32 cellular contexts compared by ENCODE assay signal in the genomic region with DNA sequence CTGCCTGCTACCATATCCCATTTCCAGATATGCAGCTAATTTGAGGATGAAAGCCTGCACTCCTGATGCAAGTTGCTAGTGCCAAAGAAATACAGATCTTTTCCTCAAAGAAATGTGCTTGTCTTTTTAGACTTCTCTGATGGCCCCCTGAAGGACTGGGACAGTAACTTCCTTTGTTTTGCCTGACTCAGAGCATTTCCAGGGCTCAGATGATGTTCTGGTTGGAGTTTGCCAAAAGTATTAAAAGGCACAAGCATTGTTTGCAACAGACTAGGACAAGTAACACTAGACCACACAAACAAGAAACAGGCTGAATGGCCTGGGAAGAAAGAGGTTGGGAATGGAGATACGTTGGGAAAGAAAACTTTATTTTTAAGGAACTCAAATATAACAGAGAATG.
"Had no signal": no experiment of that assay in that cellular context is flagged by ENCODE, and none has a peak within 500 bp of the region (broad histone marks: within the 10 kb centered on the region; RNA-seq: fewer than 3 reads in every experiment).

No MANE protein-coding gene starts in this region.

- H3K4me3 ChIP-seq: ascending aorta, coronary artery, dorsolateral prefrontal cortex, heart left ventricle, left lung, lower lobe of right lung, mucosa of descending colon, right atrium auricular region, suprapubic skin, tibial artery, upper lobe of right lung had no signal

- H3K9me3 ChIP-seq: left lung, lower lobe of right lung, mucosa of descending colon, suprapubic skin, tibial artery, upper lobe of right lung had no signal

- H3K27me3 ChIP-seq: ascending aorta, brain microvascular endothelial cell, left lung, suprapubic skin, tibial artery, upper lobe of right lung had no signal

- H3K4me1 Mint-ChIP-seq: activated CD4-positive, alpha-beta memory T cell treated with anti-CD3 and anti-CD28 coated beads, Interleukin-2, amount 10 ng/mL, durations not matched to agents 7 days and 5 days; activated CD4-positive, alpha-beta T cell treated with anti-CD3 and anti-CD28 coated beads, Interleukin-2, amount 10 ng/mL, durations not matched to agents 24 days and 14 days; activated naive CD4-positive, alpha-beta T cell treated with anti-CD3 and anti-CD28 coated beads, Interleukin-2, amount 10 ng/mL, durations not matched to agents 7 days and 5 days; activated naive CD8-positive, alpha-beta T cell treated with anti-CD3 and anti-CD28 coated beads, Interleukin-2, amount 10 ng/mL, durations not matched to agents 7 days and 5 days; nephron had no signal

- H3K9me3 Mint-ChIP-seq: activated CD4-positive, alpha-beta memory T cell treated with anti-CD3 and anti-CD28 coated beads, Interleukin-2, amount 10 ng/mL, durations not matched to agents 7 days and 5 days; activated CD4-positive, alpha-beta T cell treated with anti-CD3 and anti-CD28 coated beads, Interleukin-2, amount 10 ng/mL, durations not matched to agents 24 days and 14 days; activated naive CD4-positive, alpha-beta T cell treated with anti-CD3 and anti-CD28 coated beads, Interleukin-2, amount 10 ng/mL, durations not matched to agents 7 days and 5 days; activated naive CD8-positive, alpha-beta T cell treated with anti-CD3 and anti-CD28 coated beads, Interleukin-2, amount 10 ng/mL, durations not matched to agents 7 days and 5 days; activated T-cell treated with anti-CD3 and anti-CD28 coated beads, Interleukin-2, amount 50 U/mL, for 24 hours; nephron; T-helper 1 cell treated with Interleukin-12 subunit alpha and Interleukin-12 subunit beta and Interleukin-4 antibody, amounts not matched to agents 30 μg/mL and 1 μg/mL, for 36 hours had no signal

- H3K36me3 ChIP-seq: ascending aorta, brain microvascular endothelial cell, heart left ventricle, left lung, lower lobe of right lung, right atrium auricular region, suprapubic skin, tibial artery, upper lobe of right lung had no signal

- H3K27me3 Mint-ChIP-seq: activated CD4-positive, alpha-beta memory T cell treated with anti-CD3 and anti-CD28 coated beads, Interleukin-2, amount 10 ng/mL, durations not matched to agents 7 days and 5 days; activated CD4-positive, alpha-beta T cell treated with anti-CD3 and anti-CD28 coated beads, Interleukin-2, amount 10 ng/mL, durations not matched to agents 24 days and 14 days; activated naive CD4-positive, alpha-beta T cell treated with anti-CD3 and anti-CD28 coated beads, Interleukin-2, amount 10 ng/mL, durations not matched to agents 7 days and 5 days; activated naive CD8-positive, alpha-beta T cell treated with anti-CD3 and anti-CD28 coated beads, Interleukin-2, amount 10 ng/mL, durations not matched to agents 7 days and 5 days had no signal

- H3K4me3 Mint-ChIP-seq: activated CD4-positive, alpha-beta memory T cell treated with anti-CD3 and anti-CD28 coated beads, Interleukin-2, amount 10 ng/mL, durations not matched to agents 7 days and 5 days; activated CD4-positive, alpha-beta T cell treated with anti-CD3 and anti-CD28 coated beads, Interleukin-2, amount 10 ng/mL, durations not matched to agents 24 days and 14 days; activated naive CD4-positive, alpha-beta T cell treated with anti-CD3 and anti-CD28 coated beads, Interleukin-2, amount 10 ng/mL, durations not matched to agents 7 days and 5 days; activated naive CD8-positive, alpha-beta T cell treated with anti-CD3 and anti-CD28 coated beads, Interleukin-2, amount 10 ng/mL, durations not matched to agents 7 days and 5 days; activated T-cell treated with anti-CD3 and anti-CD28 coated beads, Interleukin-2, amount 50 U/mL, for 24 hours; nephron; T-helper 1 cell treated with Interleukin-12 subunit alpha and Interleukin-12 subunit beta and Interleukin-4 antibody, amounts not matched to agents 30 μg/mL and 1 μg/mL, for 36 hours had no signal

- H3K4me1 ChIP-seq: ascending aorta, heart left ventricle, left lung, lower lobe of right lung, parathyroid adenoma, right atrium auricular region, suprapubic skin, tibial artery, upper lobe of right lung had no signal

- ATAC-seq: heart left ventricle, left lung, lower lobe of right lung, mucosa of descending colon, upper lobe of right lung had no signal

- H3K27ac ChIP-seq: ascending aorta, brain microvascular endothelial cell, coronary artery, dorsolateral prefrontal cortex, heart left ventricle, left lung, lower lobe of right lung, parathyroid adenoma, right atrium auricular region, suprapubic skin, tibial artery, upper lobe of right lung had no signal

- DNase-seq: activated CD4-positive, alpha-beta memory T cell treated with anti-CD3 and anti-CD28 coated beads, Interleukin-2, amount 10 ng/mL, durations not matched to agents 7 days and 5 days; activated CD4-positive, alpha-beta T cell treated with anti-CD3 and anti-CD28 coated beads, Interleukin-2, amount 10 ng/mL, durations not matched to agents 24 days and 14 days; activated CD4-positive, CD25-positive, alpha-beta regulatory T cell treated with anti-CD3 and anti-CD28 coated beads, Interleukin-2, amount 50 U/mL, for 72 hours; activated CD8-positive, alpha-beta memory T cell treated with anti-CD3 and anti-CD28 coated beads, Interleukin-2, amount 50 U/mL, for 48 hours; activated gamma-delta T cell; activated naive CD4-positive, alpha-beta T cell treated with anti-CD3 and anti-CD28 coated beads, Interleukin-2, amount 10 ng/mL, durations not matched to agents 7 days and 5 days; activated naive CD8-positive, alpha-beta T cell treated with anti-CD3 and anti-CD28 coated beads, Interleukin-2, amount 10 ng/mL, durations not matched to agents 7 days and 5 days; activated T-cell treated with anti-CD3 and anti-CD28 coated beads, Interleukin-2, amount 50 U/mL, for 24 hours; brain microvascular endothelial cell; dorsolateral prefrontal cortex; effector memory CD4-positive, alpha-beta T cell; erythroblast; heart left ventricle; kidney glomerular epithelial cell; left lung; lower lobe of right lung; mesendoderm; mucosa of descending colon; nucleus accumbens; stimulated activated CD4-positive, alpha-beta T cell treated with anti-CD3 and anti-CD28 coated beads, Interleukin-15, amount 100 ng/mL, for 24 hours; stimulated activated CD4-positive, alpha-beta T cell treated with anti-CD3 and anti-CD28 coated beads, Interleukin-2, amount 100 ng/mL, for 24 hours; stimulated activated naive CD4-positive, alpha-beta T cell; T-helper 9 cell; tibial artery; upper lobe of right lung had no signal

- H3K36me3 Mint-ChIP-seq: activated naive CD4-positive, alpha-beta T cell treated with anti-CD3 and anti-CD28 coated beads, Interleukin-2, amount 10 ng/mL, durations not matched to agents 7 days and 5 days; activated naive CD8-positive, alpha-beta T cell treated with anti-CD3 and anti-CD28 coated beads, Interleukin-2, amount 10 ng/mL, durations not matched to agents 7 days and 5 days had no signal

- H3K27ac Mint-ChIP-seq: activated CD4-positive, alpha-beta memory T cell treated with anti-CD3 and anti-CD28 coated beads, Interleukin-2, amount 10 ng/mL, durations not matched to agents 7 days and 5 days; activated CD4-positive, alpha-beta T cell treated with anti-CD3 and anti-CD28 coated beads, Interleukin-2, amount 10 ng/mL, durations not matched to agents 24 days and 14 days; activated naive CD4-positive, alpha-beta T cell treated with anti-CD3 and anti-CD28 coated beads, Interleukin-2, amount 10 ng/mL, durations not matched to agents 7 days and 5 days; activated naive CD8-positive, alpha-beta T cell treated with anti-CD3 and anti-CD28 coated beads, Interleukin-2, amount 10 ng/mL, durations not matched to agents 7 days and 5 days; activated T-cell treated with anti-CD3 and anti-CD28 coated beads, Interleukin-2, amount 50 U/mL, for 24 hours; nephron; T-helper 1 cell treated with Interleukin-12 subunit alpha and Interleukin-12 subunit beta and Interleukin-4 antibody, amounts not matched to agents 30 μg/mL and 1 μg/mL, for 36 hours had no signal
